11 cellular contexts compared by ENCODE assay signal in genomic region chr4:2461246-2461960, GRCh38. TPM values are rescaled to one million over a fixed set of nuclear protein-coding genes. Genes with fewer than 3 reads are reported as not detected.
DNase-seq lines count a peak whose midpoint lies in the region; ATAC-seq, FAIRE-seq and TF ChIP-seq lines count a peak whose summit lies in the region.
"Had no signal": no experiment of that assay in that cellular context is flagged by ENCODE, and none has a peak within 500 bp of the region (broad histone marks: within the 10 kb centered on the region; RNA-seq: fewer than 3 reads in every experiment).

No MANE protein-coding gene starts in this region.

- peaks cover 13% of the 10 kb centered on the region for H3K4me1 ChIP-seq in CD4-positive, CD25-positive, alpha-beta regulatory T cell (ENCODE audit: control insufficient read depth, insufficient read depth, low read length, poor library complexity, severe bottlenecking)

- H3K27me3 ChIP-seq in CD4-positive, CD25-positive, alpha-beta regulatory T cell (ENCODE audit: control insufficient read depth, insufficient read depth, low read length) = no peaks in the 10 kb centered on the region
- H3K27me3 ChIP-seq: testis had no signal

- H3K4me3 Mint-ChIP-seq in CD4-positive, CD25-positive, alpha-beta regulatory T cell = peak overlapping the region; percentile 70 to 84 (median 78)
- H3K4me3 Mint-ChIP-seq in brain = peak overlapping the region; percentile 80 to 90 (median 85)
- peak overlapping the region; percentile 79 to 81 (median 79) for H3K4me3 Mint-ChIP-seq in nephron

- no peaks in the 10 kb centered on the region for H3K36me3 ChIP-seq in CD4-positive, CD25-positive, alpha-beta regulatory T cell (ENCODE audit: control insufficient read depth, insufficient read depth, low read length)

- ATAC-seq in CD4-positive, CD25-positive, alpha-beta regulatory T cell (ENCODE audit: low read depth in 2 of 2) = no peak
- ATAC-seq in HG03354 (IDR thresholded peaks at IDR 0.05; ENCODE audit: poor library complexity, severe bottlenecking, unreplicated experiment) = no peak
- ATAC-seq in GM19467 (IDR thresholded peaks at IDR 0.05; ENCODE audit: unreplicated experiment) = no peak
- no peak for ATAC-seq in GM21390 (IDR thresholded peaks at IDR 0.05; ENCODE audit: unreplicated experiment)

- TF ChIP-seq CTCF in brain (conservative IDR thresholded peaks at IDR 0.05) (no peak), nephron (IDR thresholded peaks at IDR 0.05; ENCODE audit: unreplicated experiment in 3 of 3) (no peak)

- no peaks in the 10 kb centered on the region for H3K36me3 Mint-ChIP-seq in CD4-positive, CD25-positive, alpha-beta regulatory T cell
- H3K36me3 Mint-ChIP-seq in brain (no peaks in the 10 kb centered on the region), nephron (ENCODE audit: low read depth) (no peaks in the 10 kb centered on the region)

- peaks cover 0 to 10% (median 8%) of the 10 kb centered on the region in 4 donors for H3K4me1 Mint-ChIP-seq in CD4-positive, CD25-positive, alpha-beta regulatory T cell
- H3K4me1 Mint-ChIP-seq in brain = peaks cover 18% of the 10 kb centered on the region
- peaks cover 6% of the 10 kb centered on the region for H3K4me1 Mint-ChIP-seq in nephron

- H3K27ac Mint-ChIP-seq in CD4-positive, CD25-positive, alpha-beta regulatory T cell = no peak overlapping the region
- H3K27ac Mint-ChIP-seq in brain (peak overlapping the region in 4 of 5 experiments; percentile 7 to 90 (median 70)), nephron (peak overlapping the region in 2 of 3 experiments; percentile 3 to 44)

- FAIRE-seq in GM19239 (lab: Jason Lieb, UNC) = peak; percentile 33

- no peak for DNase-seq in CD4-positive, CD25-positive, alpha-beta regulatory T cell
- no peak for DNase-seq in GM19239 (ENCODE audit: insufficient read length, low spot score)
- DNase-seq in activated CD8-positive, alpha-beta memory T cell treated with anti-CD3 and anti-CD28 coated beads for 24 hours = no peak

- no peaks in the 10 kb centered on the region for H3K9me3 ChIP-seq in CD4-positive, CD25-positive, alpha-beta regulatory T cell (ENCODE audit: control insufficient read depth in 2 of 2, low read length in 2 of 2)
- H3K9me3 ChIP-seq: testis had no signal

- no peaks in the 10 kb centered on the region for H3K9me3 Mint-ChIP-seq in CD4-positive, CD25-positive, alpha-beta regulatory T cell
- H3K9me3 Mint-ChIP-seq in brain (no peaks in the 10 kb centered on the region), nephron (no peaks in the 10 kb centered on the region)

- no peak overlapping the region for H3K4me3 ChIP-seq in CD4-positive, CD25-positive, alpha-beta regulatory T cell (ENCODE audit: low read depth, low read length)

- peaks cover 11% of the 10 kb centered on the region for H3K27me3 Mint-ChIP-seq in CD4-positive, CD25-positive, alpha-beta regulatory T cell
- H3K27me3 Mint-ChIP-seq in brain (no peaks in the 10 kb centered on the region), nephron (ENCODE audit: low read depth) (peaks cover 15% of the 10 kb centered on the region)

- no peak overlapping the region for H3K27ac ChIP-seq in CD4-positive, CD25-positive, alpha-beta regulatory T cell (ENCODE audit: insufficient read depth, low read length, poor library complexity, severe bottlenecking)
- H3K27ac ChIP-seq: testis had no signal

RNA-seq across cellular contexts. Expression of gene RNF4, which starts 7.5 kb away (rescaled TPM):
- 111 TPM for total RNA-seq in CD4-positive, CD25-positive, alpha-beta regulatory T cell
- polyA plus RNA-seq in CD4-positive, CD25-positive, alpha-beta regulatory T cell = 10 to 100 TPM; 72.0 to 94.4 (median 83.0) TPM
- 51.1 TPM for polyA plus RNA-seq in brain (ENCODE audit: insufficient read depth, low read depth, low replicate concordance)

RNA-seq across cellular contexts. Expression of gene CFAP99, which starts 42.6 kb away (rescaled TPM):
- 0.20 TPM for total RNA-seq in CD4-positive, CD25-positive, alpha-beta regulatory T cell
- polyA plus RNA-seq in CD4-positive, CD25-positive, alpha-beta regulatory T cell = not detected
- polyA plus RNA-seq in brain (ENCODE audit: insufficient read depth, low read depth, low replicate concordance) = 0.71 TPM
- total RNA-seq: fibroblast of villous mesenchyme, NCI-H460 had no signal

RNA-seq across cellular contexts. Expression of gene ZFYVE28, which starts 43.0 kb away (rescaled TPM):
- total RNA-seq in CD4-positive, CD25-positive, alpha-beta regulatory T cell = 86.4 TPM
- 10 to 100 TPM in 2 of 4 donors, 1 to 10 TPM in 2; 8.5 to 26.0 (median 13.4) TPM for polyA plus RNA-seq in CD4-positive, CD25-positive, alpha-beta regulatory T cell
- 5.5 TPM for polyA plus RNA-seq in brain (ENCODE audit: insufficient read depth, low read depth, low replicate concordance)

Comparison
In these comparisons a context has a peak if more than half of its experiments do, and no peak if none do; other contexts are left out.
1. H3K27ac Mint-ChIP-seq: peak in brain (4 of 5) and nephron (2 of 3); none in CD4-positive, CD25-positive, alpha-beta regulatory T cell (0 of 3).
2. Peak in every context shown above with its lines, with median percentiles within 50 percentile points of each other: H3K4me3 Mint-ChIP-seq.